In the genomic region with DNA sequence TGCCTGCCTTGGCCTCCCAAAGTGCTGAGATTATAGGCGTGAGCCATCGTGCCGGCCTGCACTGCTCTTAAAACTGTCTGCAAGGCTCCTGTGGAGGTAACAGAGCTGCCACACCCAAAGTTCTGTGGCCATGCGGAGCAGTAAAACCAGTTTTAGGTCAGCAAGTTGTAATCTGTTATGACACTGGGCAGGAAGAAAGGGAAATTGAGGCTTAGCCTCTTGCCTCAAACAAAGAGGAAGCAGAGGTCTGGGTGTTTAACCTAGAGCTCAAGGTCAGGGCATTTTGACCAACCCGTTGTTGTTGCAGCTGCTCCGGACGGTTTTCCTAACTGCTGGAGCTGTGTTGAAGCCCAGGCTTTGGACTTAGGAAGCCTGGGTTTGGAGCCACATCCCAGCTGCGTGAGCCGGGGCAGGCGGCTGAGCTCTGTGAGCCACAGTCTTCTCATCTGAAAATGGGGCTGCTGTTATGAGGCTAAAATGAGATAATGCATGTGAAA, we compare ENCODE assay signal across 1 cellular context.
A peak's percentile ranks its signal among the peaks of the same experiment; 100 is the strongest.
TF ChIP-seq lines count a peak whose summit lies in the region.

No MANE protein-coding gene starts in this region.

TF ChIP-seq in HepG2, 621 proteins besides CTCF, POLR2A, EP300 and RAD21 (continued from another document and continues in another):
- no peak for TF ChIP-seq AFF4 (CRISPR knock-in tag; IDR thresholded peaks at IDR 0.05)
- TF ChIP-seq HOXA5 (CRISPR knock-in tag; IDR thresholded peaks at IDR 0.05), result no peak
- no peak for TF ChIP-seq PATZ1 (CRISPR knock-in tag; IDR thresholded peaks at IDR 0.05)
- TF ChIP-seq ZSCAN9 (CRISPR knock-in tag; IDR thresholded peaks at IDR 0.05; ENCODE audit: borderline replicate concordance), result no peak; the same call in 1 of the 2 replicates
- peak; percentile 32; the same call in 1 of the 2 replicates for TF ChIP-seq ZNF768 (CRISPR knock-in tag; IDR thresholded peaks at IDR 0.05)
- TF ChIP-seq IKZF5 (CRISPR knock-in tag; IDR thresholded peaks at IDR 0.05), result no peak
- TF ChIP-seq ZNF761 (CRISPR knock-in tag; conservative IDR thresholded peaks at IDR 0.05), result 0 out of 2 replicates have a peak, but pooled peaks have one; percentile 50
- no peak for TF ChIP-seq HCFC1 (IDR thresholded peaks at IDR 0.05; ENCODE audit: low read depth, low read length)
- TF ChIP-seq THAP11 (CRISPR knock-in tag; IDR thresholded peaks at IDR 0.05), result no peak; the same call in 1 of the 2 replicates
- TF ChIP-seq HMGXB3 (CRISPR knock-in tag; IDR thresholded peaks at IDR 0.05; ENCODE audit: borderline replicate concordance), result no peak
- TF ChIP-seq ZNF253 (CRISPR knock-in tag; IDR thresholded peaks at IDR 0.05; ENCODE audit: borderline replicate concordance), result no peak
- TF ChIP-seq ZBTB43 (CRISPR knock-in tag; conservative IDR thresholded peaks at IDR 0.05), result no peak
- TF ChIP-seq ZNF598 (CRISPR knock-in tag; IDR thresholded peaks at IDR 0.05; ENCODE audit: borderline replicate concordance), result no peak
- TF ChIP-seq ETV5 (CRISPR knock-in tag; IDR thresholded peaks at IDR 0.05; ENCODE audit: borderline replicate concordance), result no peak
- TF ChIP-seq SOX5 (CRISPR knock-in tag; IDR thresholded peaks at IDR 0.05; ENCODE audit: borderline replicate concordance), result peak; percentile 52; the same call in 1 of the 2 replicates
- TF ChIP-seq CCDC6 (CRISPR knock-in tag; IDR thresholded peaks at IDR 0.05), result peak; percentile 62; the same call in 1 of the 2 replicates
- no peak for TF ChIP-seq ZNF512B (CRISPR knock-in tag; IDR thresholded peaks at IDR 0.05; ENCODE audit: borderline replicate concordance)
- no peak for TF ChIP-seq ZNF543 (CRISPR knock-in tag; IDR thresholded peaks at IDR 0.05)
- TF ChIP-seq RXRB (CRISPR knock-in tag; IDR thresholded peaks at IDR 0.05; ENCODE audit: borderline replicate concordance), result peak; percentile 77; the same call in 1 of the 2 replicates
- TF ChIP-seq ZFP90 (CRISPR knock-in tag; IDR thresholded peaks at IDR 0.05; ENCODE audit: borderline replicate concordance), result no peak
- no peak for TF ChIP-seq ZNF512 (CRISPR knock-in tag; IDR thresholded peaks at IDR 0.05)
- TF ChIP-seq SOX6 (IDR thresholded peaks at IDR 0.05), result no peak
- TF ChIP-seq SOX6 (CRISPR knock-in tag; IDR thresholded peaks at IDR 0.05), result peak; percentile 73
- TF ChIP-seq, protein P1, sequence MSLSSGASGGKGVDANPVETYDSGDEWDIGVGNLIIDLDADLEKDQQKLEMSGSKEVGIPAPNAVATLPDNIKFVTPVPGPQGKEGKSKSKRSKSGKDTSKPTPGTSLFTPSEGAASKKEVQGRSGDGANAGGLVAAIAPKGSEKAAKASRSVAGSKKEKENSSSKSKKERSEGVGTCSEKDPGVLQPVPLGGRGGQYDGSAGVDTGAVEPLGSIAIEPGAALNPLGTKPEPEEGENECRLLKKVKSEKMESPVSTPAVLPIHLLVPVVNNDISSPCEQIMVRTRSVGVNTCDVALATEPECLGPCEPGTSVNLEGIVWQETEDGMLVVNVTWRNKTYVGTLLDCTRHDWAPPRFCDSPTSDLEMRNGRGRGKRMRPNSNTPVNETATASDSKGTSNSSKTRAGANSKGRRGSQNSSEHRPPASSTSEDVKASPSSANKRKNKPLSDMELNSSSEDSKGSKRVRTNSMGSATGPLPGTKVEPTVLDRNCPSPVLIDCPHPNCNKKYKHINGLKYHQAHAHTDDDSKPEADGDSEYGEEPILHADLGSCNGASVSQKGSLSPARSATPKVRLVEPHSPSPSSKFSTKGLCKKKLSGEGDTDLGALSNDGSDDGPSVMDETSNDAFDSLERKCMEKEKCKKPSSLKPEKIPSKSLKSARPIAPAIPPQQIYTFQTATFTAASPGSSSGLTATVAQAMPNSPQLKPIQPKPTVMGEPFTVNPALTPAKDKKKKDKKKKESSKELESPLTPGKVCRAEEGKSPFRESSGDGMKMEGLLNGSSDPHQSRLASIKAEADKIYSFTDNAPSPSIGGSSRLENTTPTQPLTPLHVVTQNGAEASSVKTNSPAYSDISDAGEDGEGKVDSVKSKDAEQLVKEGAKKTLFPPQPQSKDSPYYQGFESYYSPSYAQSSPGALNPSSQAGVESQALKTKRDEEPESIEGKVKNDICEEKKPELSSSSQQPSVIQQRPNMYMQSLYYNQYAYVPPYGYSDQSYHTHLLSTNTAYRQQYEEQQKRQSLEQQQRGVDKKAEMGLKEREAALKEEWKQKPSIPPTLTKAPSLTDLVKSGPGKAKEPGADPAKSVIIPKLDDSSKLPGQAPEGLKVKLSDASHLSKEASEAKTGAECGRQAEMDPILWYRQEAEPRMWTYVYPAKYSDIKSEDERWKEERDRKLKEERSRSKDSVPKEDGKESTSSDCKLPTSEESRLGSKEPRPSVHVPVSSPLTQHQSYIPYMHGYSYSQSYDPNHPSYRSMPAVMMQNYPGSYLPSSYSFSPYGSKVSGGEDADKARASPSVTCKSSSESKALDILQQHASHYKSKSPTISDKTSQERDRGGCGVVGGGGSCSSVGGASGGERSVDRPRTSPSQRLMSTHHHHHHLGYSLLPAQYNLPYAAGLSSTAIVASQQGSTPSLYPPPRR (CRISPR knock-in tag; IDR thresholded peaks at IDR 0.05; ENCODE audit: borderline replicate concordance), result peak; percentile 58; the same call in 1 of the 2 replicates
- no peak for TF ChIP-seq ZNF382 (CRISPR knock-in tag; IDR thresholded peaks at IDR 0.05; ENCODE audit: borderline replicate concordance)
- no peak for TF ChIP-seq ASH2L (IDR thresholded peaks at IDR 0.05; ENCODE audit: insufficient read length, low read depth, low read length)
- TF ChIP-seq KDM3A (CRISPR knock-in tag; IDR thresholded peaks at IDR 0.05; ENCODE audit: low read depth), result 0 out of 2 replicates have a peak, but pooled peaks have one; percentile 30
